In the genomic region with DNA sequence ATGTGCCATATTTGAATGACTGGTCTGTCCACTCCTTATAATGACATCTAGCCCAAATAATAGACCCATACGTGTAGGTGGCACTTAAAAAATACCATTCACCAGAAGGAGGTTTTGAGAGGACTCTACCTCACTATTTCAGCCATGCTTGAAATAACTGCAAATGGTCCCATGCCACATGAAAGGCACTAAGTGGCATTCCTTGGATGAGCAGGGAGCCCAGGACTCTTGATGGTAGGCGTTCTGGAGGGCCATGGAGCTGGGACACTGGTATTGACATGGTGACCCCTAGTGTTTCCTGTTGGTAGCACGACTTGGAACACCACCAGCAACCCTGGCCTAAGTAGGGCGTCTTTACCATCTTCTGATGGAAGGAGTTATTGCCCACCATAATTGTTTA, we compare ENCODE assay signal across 1 cellular context.
A peak's percentile ranks its signal among the peaks of the same experiment; 100 is the strongest.
TF ChIP-seq lines count a peak whose summit lies in the region.

No MANE protein-coding gene starts in this region.

TF ChIP-seq in HepG2, 621 proteins besides CTCF, POLR2A, EP300 and RAD21 (continued from another document):
- TF ChIP-seq, protein P1, sequence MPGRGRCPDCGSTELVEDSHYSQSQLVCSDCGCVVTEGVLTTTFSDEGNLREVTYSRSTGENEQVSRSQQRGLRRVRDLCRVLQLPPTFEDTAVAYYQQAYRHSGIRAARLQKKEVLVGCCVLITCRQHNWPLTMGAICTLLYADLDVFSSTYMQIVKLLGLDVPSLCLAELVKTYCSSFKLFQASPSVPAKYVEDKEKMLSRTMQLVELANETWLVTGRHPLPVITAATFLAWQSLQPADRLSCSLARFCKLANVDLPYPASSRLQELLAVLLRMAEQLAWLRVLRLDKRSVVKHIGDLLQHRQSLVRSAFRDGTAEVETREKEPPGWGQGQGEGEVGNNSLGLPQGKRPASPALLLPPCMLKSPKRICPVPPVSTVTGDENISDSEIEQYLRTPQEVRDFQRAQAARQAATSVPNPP (CRISPR knock-in tag; IDR thresholded peaks at IDR 0.05), result no peak
- TF ChIP-seq IKZF1 (IDR thresholded peaks at IDR 0.05), result no peak
- TF ChIP-seq ZNF777 (CRISPR knock-in tag; IDR thresholded peaks at IDR 0.05), result no peak
- no peak for TF ChIP-seq KLF15 (CRISPR knock-in tag; IDR thresholded peaks at IDR 0.05; ENCODE audit: borderline replicate concordance)
- no peak for TF ChIP-seq NKX3-1 (CRISPR knock-in tag; IDR thresholded peaks at IDR 0.05)
- TF ChIP-seq ZNF572 (CRISPR knock-in tag; IDR thresholded peaks at IDR 0.05), result no peak
- no peak; the same call in 1 of the 2 replicates for TF ChIP-seq FOSL2 (CRISPR knock-in tag; IDR thresholded peaks at IDR 0.05)
- TF ChIP-seq ZNF44 (CRISPR knock-in tag; IDR thresholded peaks at IDR 0.05), result peak; percentile 71; the same call in 1 of the 2 replicates
- TF ChIP-seq, protein P2, sequence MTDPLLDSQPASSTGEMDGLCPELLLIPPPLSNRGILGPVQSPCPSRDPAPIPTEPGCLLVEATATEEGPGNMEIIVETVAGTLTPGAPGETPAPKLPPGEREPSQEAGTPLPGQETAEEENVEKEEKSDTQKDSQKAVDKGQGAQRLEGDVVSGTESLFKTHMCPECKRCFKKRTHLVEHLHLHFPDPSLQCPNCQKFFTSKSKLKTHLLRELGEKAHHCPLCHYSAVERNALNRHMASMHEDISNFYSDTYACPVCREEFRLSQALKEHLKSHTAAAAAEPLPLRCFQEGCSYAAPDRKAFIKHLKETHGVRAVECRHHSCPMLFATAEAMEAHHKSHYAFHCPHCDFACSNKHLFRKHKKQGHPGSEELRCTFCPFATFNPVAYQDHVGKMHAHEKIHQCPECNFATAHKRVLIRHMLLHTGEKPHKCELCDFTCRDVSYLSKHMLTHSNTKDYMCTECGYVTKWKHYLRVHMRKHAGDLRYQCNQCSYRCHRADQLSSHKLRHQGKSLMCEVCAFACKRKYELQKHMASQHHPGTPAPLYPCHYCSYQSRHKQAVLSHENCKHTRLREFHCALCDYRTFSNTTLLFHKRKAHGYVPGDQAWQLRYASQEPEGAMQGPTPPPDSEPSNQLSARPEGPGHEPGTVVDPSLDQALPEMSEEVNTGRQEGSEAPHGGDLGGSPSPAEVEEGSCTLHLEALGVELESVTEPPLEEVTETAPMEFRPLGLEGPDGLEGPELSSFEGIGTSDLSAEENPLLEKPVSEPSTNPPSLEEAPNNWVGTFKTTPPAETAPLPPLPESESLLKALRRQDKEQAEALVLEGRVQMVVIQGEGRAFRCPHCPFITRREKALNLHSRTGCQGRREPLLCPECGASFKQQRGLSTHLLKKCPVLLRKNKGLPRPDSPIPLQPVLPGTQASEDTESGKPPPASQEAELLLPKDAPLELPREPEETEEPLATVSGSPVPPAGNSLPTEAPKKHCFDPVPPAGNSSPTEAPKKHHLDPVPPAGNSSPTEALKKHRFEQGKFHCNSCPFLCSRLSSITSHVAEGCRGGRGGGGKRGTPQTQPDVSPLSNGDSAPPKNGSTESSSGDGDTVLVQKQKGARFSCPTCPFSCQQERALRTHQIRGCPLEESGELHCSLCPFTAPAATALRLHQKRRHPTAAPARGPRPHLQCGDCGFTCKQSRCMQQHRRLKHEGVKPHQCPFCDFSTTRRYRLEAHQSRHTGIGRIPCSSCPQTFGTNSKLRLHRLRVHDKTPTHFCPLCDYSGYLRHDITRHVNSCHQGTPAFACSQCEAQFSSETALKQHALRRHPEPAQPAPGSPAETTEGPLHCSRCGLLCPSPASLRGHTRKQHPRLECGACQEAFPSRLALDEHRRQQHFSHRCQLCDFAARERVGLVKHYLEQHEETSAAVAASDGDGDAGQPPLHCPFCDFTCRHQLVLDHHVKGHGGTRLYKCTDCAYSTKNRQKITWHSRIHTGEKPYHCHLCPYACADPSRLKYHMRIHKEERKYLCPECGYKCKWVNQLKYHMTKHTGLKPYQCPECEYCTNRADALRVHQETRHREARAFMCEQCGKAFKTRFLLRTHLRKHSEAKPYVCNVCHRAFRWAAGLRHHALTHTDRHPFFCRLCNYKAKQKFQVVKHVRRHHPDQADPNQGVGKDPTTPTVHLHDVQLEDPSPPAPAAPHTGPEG (CRISPR knock-in tag; IDR thresholded peaks at IDR 0.05), result no peak
- no peak for TF ChIP-seq MED1 (CRISPR knock-in tag; IDR thresholded peaks at IDR 0.05)
- TF ChIP-seq ATRX (CRISPR knock-in tag; IDR thresholded peaks at IDR 0.05; ENCODE audit: borderline replicate concordance), result no peak
- TF ChIP-seq ZNF619 (CRISPR knock-in tag; IDR thresholded peaks at IDR 0.05), result no peak
- peak; percentile 62; the same call in 1 of the 2 replicates for TF ChIP-seq KDM2A (CRISPR knock-in tag; IDR thresholded peaks at IDR 0.05; ENCODE audit: borderline replicate concordance, low read depth)
- no peak for TF ChIP-seq HNRNPL (IDR thresholded peaks at IDR 0.05; ENCODE audit: low read depth, low read length)
- 0 out of 2 replicates have a peak, but pooled peaks have one; percentile 27 for TF ChIP-seq ZFX (CRISPR knock-in tag; IDR thresholded peaks at IDR 0.05; ENCODE audit: low read depth)
- TF ChIP-seq PRMT3 (CRISPR knock-in tag; IDR thresholded peaks at IDR 0.05; ENCODE audit: borderline replicate concordance, low read depth), result no peak
- TF ChIP-seq ZKSCAN5 (CRISPR knock-in tag; IDR thresholded peaks at IDR 0.05), result no peak
- no peak for TF ChIP-seq ESRRA (CRISPR knock-in tag; IDR thresholded peaks at IDR 0.05; ENCODE audit: low read depth)
- TF ChIP-seq MLLT10 (CRISPR knock-in tag; IDR thresholded peaks at IDR 0.05), result no peak
- TF ChIP-seq ZFP1 (CRISPR knock-in tag; IDR thresholded peaks at IDR 0.05), result no peak
- TF ChIP-seq, protein P3, sequence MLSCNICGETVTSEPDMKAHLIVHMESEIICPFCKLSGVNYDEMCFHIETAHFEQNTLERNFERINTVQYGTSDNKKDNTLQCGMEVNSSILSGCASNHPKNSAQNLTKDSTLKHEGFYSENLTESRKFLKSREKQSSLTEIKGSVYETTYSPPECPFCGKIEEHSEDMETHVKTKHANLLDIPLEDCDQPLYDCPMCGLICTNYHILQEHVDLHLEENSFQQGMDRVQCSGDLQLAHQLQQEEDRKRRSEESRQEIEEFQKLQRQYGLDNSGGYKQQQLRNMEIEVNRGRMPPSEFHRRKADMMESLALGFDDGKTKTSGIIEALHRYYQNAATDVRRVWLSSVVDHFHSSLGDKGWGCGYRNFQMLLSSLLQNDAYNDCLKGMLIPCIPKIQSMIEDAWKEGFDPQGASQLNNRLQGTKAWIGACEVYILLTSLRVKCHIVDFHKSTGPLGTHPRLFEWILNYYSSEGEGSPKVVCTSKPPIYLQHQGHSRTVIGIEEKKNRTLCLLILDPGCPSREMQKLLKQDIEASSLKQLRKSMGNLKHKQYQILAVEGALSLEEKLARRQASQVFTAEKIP (CRISPR knock-in tag; IDR thresholded peaks at IDR 0.05; ENCODE audit: borderline replicate concordance), result no peak
- TF ChIP-seq, protein P4, sequence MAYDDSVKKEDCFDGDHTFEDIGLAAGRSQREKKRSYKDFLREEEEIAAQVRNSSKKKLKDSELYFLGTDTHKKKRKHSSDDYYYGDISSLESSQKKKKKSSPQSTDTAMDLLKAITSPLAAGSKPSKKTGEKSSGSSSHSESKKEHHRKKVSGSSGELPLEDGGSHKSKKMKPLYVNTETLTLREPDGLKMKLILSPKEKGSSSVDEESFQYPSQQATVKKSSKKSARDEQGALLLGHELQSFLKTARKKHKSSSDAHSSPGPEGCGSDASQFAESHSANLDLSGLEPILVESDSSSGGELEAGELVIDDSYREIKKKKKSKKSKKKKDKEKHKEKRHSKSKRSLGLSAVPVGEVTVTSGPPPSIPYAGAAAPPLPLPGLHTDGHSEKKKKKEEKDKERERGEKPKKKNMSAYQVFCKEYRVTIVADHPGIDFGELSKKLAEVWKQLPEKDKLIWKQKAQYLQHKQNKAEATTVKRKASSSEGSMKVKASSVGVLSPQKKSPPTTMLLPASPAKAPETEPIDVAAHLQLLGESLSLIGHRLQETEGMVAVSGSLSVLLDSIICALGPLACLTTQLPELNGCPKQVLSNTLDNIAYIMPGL (CRISPR knock-in tag; IDR thresholded peaks at IDR 0.05; ENCODE audit: borderline replicate concordance in 1 of 2, low read depth in 1 of 2), result peak in 1 of 2 experiments; percentile 52; a peak in 1 of 4 replicates
- no peak for TF ChIP-seq MTF2 (CRISPR knock-in tag; IDR thresholded peaks at IDR 0.05; ENCODE audit: borderline replicate concordance)
- peak; percentile 44; the same call in 1 of the 2 replicates for TF ChIP-seq SALL1 (CRISPR knock-in tag; IDR thresholded peaks at IDR 0.05)
- TF ChIP-seq LCORL (IDR thresholded peaks at IDR 0.05), result no peak
- TF ChIP-seq LCORL (CRISPR knock-in tag; IDR thresholded peaks at IDR 0.05), result no peak
- no peak for TF ChIP-seq FLYWCH1 (CRISPR knock-in tag; IDR thresholded peaks at IDR 0.05)
